8 cellular contexts compared by ENCODE assay signal in the genomic region with DNA sequence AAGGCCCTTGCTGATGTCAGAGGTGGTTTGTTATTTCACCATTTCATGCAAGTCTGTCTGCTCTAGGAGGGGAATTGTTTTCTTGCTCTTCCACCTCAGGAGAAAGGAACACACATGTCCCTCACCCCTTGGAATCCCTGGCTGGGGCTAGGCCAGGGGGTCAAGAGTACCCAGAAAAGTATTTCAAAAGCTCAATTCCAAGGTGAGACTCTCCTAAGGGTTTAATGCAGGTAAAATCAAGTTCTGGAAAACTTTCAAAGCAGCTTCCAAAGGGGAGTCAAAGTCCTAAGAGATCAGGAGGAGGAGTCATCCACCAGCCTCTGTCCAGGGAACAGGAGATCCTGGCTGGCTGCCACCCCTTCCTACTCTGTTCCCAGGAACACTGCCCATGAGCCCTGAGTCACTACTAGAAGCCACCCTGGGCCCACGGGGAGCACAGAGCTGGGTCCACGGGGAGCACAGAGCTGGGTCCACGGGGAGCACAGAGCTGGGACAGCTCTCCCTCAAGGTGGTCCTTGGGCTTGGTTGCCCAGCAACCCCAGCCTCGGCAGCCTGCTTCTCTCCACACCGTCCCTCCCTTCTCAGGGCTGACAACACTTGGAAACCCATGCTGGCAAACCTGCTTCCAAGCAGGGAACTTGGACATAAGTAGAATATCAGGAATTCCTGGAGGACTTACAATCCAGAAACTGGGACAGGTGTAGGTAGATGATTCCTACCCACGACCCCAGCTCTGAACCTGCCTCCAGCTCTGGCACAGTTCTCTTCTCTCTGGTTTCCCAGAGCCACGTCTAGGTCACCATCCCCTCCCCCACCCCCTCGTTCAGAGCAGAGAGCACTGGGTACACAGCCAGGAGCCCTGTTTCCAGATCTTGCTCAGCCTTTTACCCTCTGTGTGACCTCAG. TPM values are rescaled to one million over a fixed set of nuclear protein-coding genes. Genes with fewer than 3 reads are reported as not detected.
DNase-seq lines count a peak whose midpoint lies in the region; ATAC-seq, FAIRE-seq and TF ChIP-seq lines count a peak whose summit lies in the region.
"Had no signal": no experiment of that assay in that cellular context is flagged by ENCODE, and none has a peak within 500 bp of the region (broad histone marks: within the 10 kb centered on the region; RNA-seq: fewer than 3 reads in every experiment).

No MANE protein-coding gene starts in this region.

- no peak for FAIRE-seq in bronchial epithelial cell (lab: Jason Lieb, UNC)

- no peak for TF ChIP-seq CTCF in bronchial epithelial cell (IDR thresholded peaks at IDR 0.05; ENCODE audit: insufficient read depth, low read length, severe bottlenecking)

- intact Hi-C loops in left colon (cut with DNase I, micrococcal nuclease) = no loop called here

- no peak overlapping the region for H3K4me3 ChIP-seq in bronchial epithelial cell (ENCODE audit: low read depth, low read length)

- no peak for TF ChIP-seq RAD21 in Ishikawa (IDR thresholded peaks at IDR 0.05; ENCODE audit: low read depth)

- no peaks in the 10 kb centered on the region for H3K27me3 ChIP-seq in bronchial epithelial cell (ENCODE audit: control insufficient read depth, insufficient read depth, low read length)

- no peak for TF ChIP-seq EP300 in Ishikawa (IDR thresholded peaks at IDR 0.05; ENCODE audit: borderline replicate concordance)

- no peaks in the 10 kb centered on the region for H3K36me3 ChIP-seq in bronchial epithelial cell (ENCODE audit: control insufficient read depth, insufficient read depth, low read length)

- peak; percentile 94 for ATAC-seq in left colon
- no peak for ATAC-seq in HG03097 (IDR thresholded peaks at IDR 0.05; ENCODE audit: low FRiP score, unreplicated experiment)
- no peak for ATAC-seq in GM18520 (IDR thresholded peaks at IDR 0.05; ENCODE audit: unreplicated experiment)
- ATAC-seq: activated CD4-positive, CD25-positive, alpha-beta regulatory T cell treated with anti-CD3 and anti-CD28 coated beads, Interleukin-2, amount 50 U/mL, for 24 hours had no signal

- DNase-seq in bronchial epithelial cell (ENCODE audit: low read depth) (peak; percentile 88), left colon (peak; percentile 95 to 97), ureter (ENCODE audit: low spot score) (peak; percentile 73), NCI-H1092 treated with DMSO at 0.1 percent for 48 hours (lab: John Stamatoyannopoulos, UW) (no peak)

TF ChIP-seq in Ishikawa, 13 proteins besides CTCF, POLR2A, EP300 and RAD21:
- peak; percentile 36 for TF ChIP-seq NFIC (IDR thresholded peaks at IDR 0.05)
- TF ChIP-seq TCF12 (IDR thresholded peaks at IDR 0.05; ENCODE audit: low read depth) = no peak
- no peak for TF ChIP-seq CREB1 (IDR thresholded peaks at IDR 0.05; ENCODE audit: low read depth)
- TF ChIP-seq USF1 (IDR thresholded peaks at IDR 0.05) = no peak
- no peak for TF ChIP-seq CEBPB (IDR thresholded peaks at IDR 0.05)
- TF ChIP-seq YY1 (IDR thresholded peaks at IDR 0.05; ENCODE audit: low read depth) = no peak
- TF ChIP-seq FOXM1 (IDR thresholded peaks at IDR 0.05; ENCODE audit: borderline replicate concordance, low read depth) = no peak

RNA-seq across cellular contexts. Expression of gene CDKN1A, which starts 35.3 kb away (rescaled TPM):
- total RNA-seq in bronchial epithelial cell (364 and 524 TPM in 2 replicates), left colon (100 to 1,000 TPM; 264 to 383 TPM), ureter (82.8 TPM)

RNA-seq across cellular contexts. Expression of gene SRSF3, which starts 49.0 kb away (rescaled TPM):
- total RNA-seq in bronchial epithelial cell (200 and 206 TPM in 2 replicates), left colon (100 to 1,000 TPM; 178 to 242 TPM), ureter (306 TPM)

RNA-seq across cellular contexts. Expression of gene RAB44, which starts 54.5 kb away (rescaled TPM):
- total RNA-seq in bronchial epithelial cell (under 0.01 TPM in 2 replicates), left colon (under 1 TPM; 0.09 to 0.42 TPM), ureter (1.0 TPM)
